In genomic region chr11:33266418-33267215, GRCh38 we compare ENCODE assay signal across 10 cellular contexts. TPM values are rescaled to one million over a fixed set of nuclear protein-coding genes. Genes with fewer than 3 reads are reported as not detected.
DNase-seq lines count a peak whose midpoint lies in the region; ATAC-seq, FAIRE-seq and TF ChIP-seq lines count a peak whose summit lies in the region.
"Had no signal": no experiment of that assay in that cellular context is flagged by ENCODE, and none has a peak within 500 bp of the region (broad histone marks: within the 10 kb centered on the region; RNA-seq: fewer than 3 reads in every experiment).

No MANE protein-coding gene starts in this region.

- intact Hi-C loops in stomach (cut with DNase I; ENCODE audit: low total_unique reads) = no loop called here

- no peaks in the 10 kb centered on the region for H3K36me3 ChIP-seq in H1 (ENCODE audit: control insufficient read depth in 2 of 4, insufficient read depth in 4 of 4, low read length in 3 of 4)
- H3K36me3 ChIP-seq in stomach = no peaks in the 10 kb centered on the region
- H3K36me3 ChIP-seq: WERI-Rb-1 had no signal

- no peaks in the 10 kb centered on the region; a peak in 1 of 7 replicates for H3K4me1 ChIP-seq in H1 (replicated peaks in 1 of 4; ENCODE audit: control insufficient read depth in 3 of 4, insufficient read depth in 4 of 4, low read length in 3 of 4)
- peaks cover 45 to 99% (median 68%) of the 10 kb centered on the region in 4 donors for H3K4me1 ChIP-seq in stomach

- no peak overlapping the region for H2BK15ac ChIP-seq in H1 (ENCODE audit: low read length)

- H3K4me3 ChIP-seq in H1 (ENCODE audit: extremely low read depth in 1 of 4, insufficient read depth in 2 of 4, low read depth in 3 of 4, low read length in 4 of 4) = no peak overlapping the region
- no peak overlapping the region for H3K4me3 ChIP-seq in stomach

- no peak overlapping the region for H4K91ac ChIP-seq in H1 (replicated peaks; ENCODE audit: insufficient read length, low read length)

- H3K79me2 ChIP-seq in H1 (ENCODE audit: control insufficient read depth in 1 of 2, insufficient read depth in 2 of 2, low read length in 2 of 2) = peaks cover 0 to 79% of the 10 kb centered on the region in 2 experiments; a peak in 3 of 4 replicates

- H3K36me3 Mint-ChIP-seq in mesothelial cell of epicardium = no peaks in the 10 kb centered on the region

- ATAC-seq in HG03460 (IDR thresholded peaks at IDR 0.05; ENCODE audit: unreplicated experiment) (no peak), GM21367 (IDR thresholded peaks at IDR 0.05; ENCODE audit: unreplicated experiment) (no peak)
- ATAC-seq: activated naive CD4-positive, alpha-beta T cell treated with anti-CD3 and anti-CD28 coated beads, Interleukin-2, amount 50 U/mL, for 72 hours had no signal

- no peak overlapping the region for H3K56ac ChIP-seq in H1 (replicated peaks; ENCODE audit: insufficient read length, low read depth, low read length)

- WGBS in H1 (ENCODE audit: extremely low coverage in 1 of 2, insufficient coverage in 1 of 2, insufficient read length in 1 of 2, insufficient replicate concordance in 2 of 2, low coverage in 1 of 2, low lambda C conversion rate in 2 of 2, missing lambda C conversion rate in 1 of 2), 2 experiments = 91% methylated on average over 8 of the region's 8 CpGs; no CpG with 5 or more reads in 1 of the 2 experiments
- 44 to 52% (median 48%) methylated on average over 8 of the region's 8 CpGs for WGBS in stomach, 5 donors

- no peak overlapping the region for H4K5ac ChIP-seq in H1 (ENCODE audit: insufficient read length, low read depth, low read length)

- no peak for TF ChIP-seq CTCF in H1 (IDR thresholded peaks at IDR 0.05; ENCODE audit: control extremely low read depth in 1 of 3, insufficient read depth in 1 of 3, low read depth in 1 of 3, low read length in 3 of 3)
- TF ChIP-seq CTCF in mesothelial cell of epicardium (IDR thresholded peaks at IDR 0.05; ENCODE audit: unreplicated experiment) = no peak
- no peak for TF ChIP-seq CTCF in stomach (IDR thresholded peaks at IDR 0.05)

- H3K9ac ChIP-seq in H1 (replicated peaks in 1 of 4; ENCODE audit: extremely low read depth in 1 of 4, low read depth in 3 of 4, low read length in 3 of 4) = no peak overlapping the region

- no peak for FAIRE-seq in H1 (lab: Jason Lieb, UNC)

- no peak overlapping the region for H3K27ac ChIP-seq in H1 (ENCODE audit: low read depth, low read length)
- H3K27ac ChIP-seq in stomach = peak overlapping the region in 2 of 5 donors; percentile 29 to 43
- H3K27ac ChIP-seq: WERI-Rb-1 had no signal

- H2AFZ ChIP-seq in H1 (ENCODE audit: low read length) = no peak overlapping the region

- no peak overlapping the region for H4K8ac ChIP-seq in H1 (ENCODE audit: extremely low read depth, insufficient read depth, low read length)

- H3K27me3 ChIP-seq in H1 (replicated peaks in 1 of 4; ENCODE audit: control insufficient read depth in 3 of 4, extremely low read depth in 1 of 4, insufficient read depth in 3 of 4, low read length in 3 of 4) (no peaks in the 10 kb centered on the region), stomach (no peaks in the 10 kb centered on the region)

- POLR2A ChIA-PET in H1 (lab: Charles Lee; ENCODE audit: partially characterized antibody) = no interaction called here

- peaks cover 0 to 2% of the 10 kb centered on the region in 2 experiments for H4K20me1 ChIP-seq in H1 (replicated peaks in 1 of 2; ENCODE audit: control insufficient read depth in 1 of 2, insufficient read depth in 2 of 2, low read length in 2 of 2)

- H2BK12ac ChIP-seq in H1 (ENCODE audit: low read depth, low read length) = no peak overlapping the region

- DNase-seq in CD1c-positive myeloid dendritic cell (ENCODE audit: extremely low spot score) (peak; percentile 57), NCI-H226 (peak; percentile 89), H1 (ENCODE audit: low read depth in 1 of 2, low spot score in 2 of 2) (no peak), mesothelial cell of epicardium (ENCODE audit: low spot score in 2 of 2, unreplicated experiment in 2 of 2) (no peak), NCI-H2171 (lab: John Stamatoyannopoulos, UW) (no peak), stomach (no peak)
- DNase-seq: WERI-Rb-1 had no signal

- no peaks in the 10 kb centered on the region for H3K9me3 Mint-ChIP-seq in mesothelial cell of epicardium
- H3K9me3 Mint-ChIP-seq: activated naive CD4-positive, alpha-beta T cell treated with anti-CD3 and anti-CD28 coated beads, Interleukin-2, amount 50 U/mL, for 72 hours had no signal

- no peak overlapping the region for H3K18ac ChIP-seq in H1 (ENCODE audit: extremely low read depth, low read length)

- CTCF ChIA-PET in H1 (lab: Charles Lee; ENCODE audit: partially characterized antibody) = interaction anchor here (0.6 to 1.0 kb wide), 5 partner anchors 8 to 221 kb away, joined by 3 to 4 read pairs (median 3); no protein-coding TSS in a partner anchor

- H3K14ac ChIP-seq in H1 (ENCODE audit: insufficient read length) = no peak overlapping the region

- H3K27me3 Mint-ChIP-seq in mesothelial cell of epicardium (ENCODE audit: low read depth) = no peaks in the 10 kb centered on the region

- no peak for TF ChIP-seq POLR2A in H1 (IDR thresholded peaks at IDR 0.05; ENCODE audit: control extremely low read depth in 1 of 2, low read depth in 2 of 2, low read length in 2 of 2)
- TF ChIP-seq POLR2A in stomach (IDR thresholded peaks at IDR 0.05) = no peak

- no peaks in the 10 kb centered on the region; the same call in 1 of the 2 replicates for H3K79me1 ChIP-seq in H1 (ENCODE audit: low read depth, low read length)

- TF ChIP-seq EP300 in H1 (IDR thresholded peaks at IDR 0.05; ENCODE audit: borderline replicate concordance in 1 of 2, low read depth in 2 of 2, low read length in 2 of 2) = no peak
- TF ChIP-seq EP300 in stomach (IDR thresholded peaks at IDR 0.05) = no peak

- H3K4me2 ChIP-seq in H1 (ENCODE audit: insufficient read depth in 1 of 2, low read depth in 2 of 2, low read length in 2 of 2) = no peak overlapping the region

- H2BK120ac ChIP-seq in H1 (replicated peaks; ENCODE audit: low read depth, low read length) = no peak overlapping the region

- H3K4me1 Mint-ChIP-seq in mesothelial cell of epicardium = peaks cover 34% of the 10 kb centered on the region

- no peak overlapping the region for H2BK20ac ChIP-seq in H1 (ENCODE audit: low read length)

- no peaks in the 10 kb centered on the region for H3K9me3 ChIP-seq in H1 (ENCODE audit: insufficient read depth in 2 of 2, low read depth in 1 of 2, low read length in 1 of 2)
- H3K9me3 ChIP-seq in stomach = no peaks in the 10 kb centered on the region

- H2BK5ac ChIP-seq in H1 (ENCODE audit: low read depth, low read length) = no peak overlapping the region

- H2AK5ac ChIP-seq in H1 (ENCODE audit: low read depth, low read length) = no peak overlapping the region

- H3K23ac ChIP-seq in H1 (ENCODE audit: insufficient read length) = no peak overlapping the region

- no peaks in the 10 kb centered on the region for H3K23me2 ChIP-seq in H1 (ENCODE audit: low read depth, low read length)

- TF ChIP-seq RAD21 in H1 (IDR thresholded peaks at IDR 0.05 in 1 of 2, conservative IDR thresholded peaks at IDR 0.05 in 1 of 2; ENCODE audit: low read depth in 2 of 2, low read length in 2 of 2) = no peak

- peak overlapping the region; percentile 50 for H3K27ac Mint-ChIP-seq in mesothelial cell of epicardium

- H3K4me3 Mint-ChIP-seq in mesothelial cell of epicardium = no peak overlapping the region

- H3K4ac ChIP-seq in H1 (replicated peaks; ENCODE audit: insufficient read length, low read depth, low read length) = no peak overlapping the region

TF ChIP-seq in H1, 55 proteins besides CTCF, POLR2A, EP300 and RAD21:
- no peak for TF ChIP-seq EGR1 (IDR thresholded peaks at IDR 0.05; ENCODE audit: borderline replicate concordance, low read depth, low read length)
- TF ChIP-seq CEBPB (IDR thresholded peaks at IDR 0.05; ENCODE audit: low read depth, low read length) = peak; percentile 87
- no peak for TF ChIP-seq ZNF274 (IDR thresholded peaks at IDR 0.05; ENCODE audit: borderline replicate concordance, extremely low read depth, low read length)

RNA-seq across cellular contexts. Expression of gene HIPK3, which starts 9.4 kb away (rescaled TPM):
- total RNA-seq in H1 (2021; fragmentation: NEBNext Ultra II Directional; extraction: Animal tissue kit (Norgen Biotek cat#: 25700)) = 20.8 and 22.3 TPM in 2 replicates
- polyA plus RNA-seq in H1 (2011; rRNA removed) = 3.2 and 5.0 TPM in 2 replicates
- polyA plus RNA-seq in H1 (2011; cell fraction: cytosol; rRNA removed) = 4.4 TPM
- polyA plus RNA-seq in H1 (2011; cell fraction: nucleus; rRNA removed) = 4.4 TPM
- 3.2 to 7.1 TPM (median 5.0 TPM) in 4 replicates for polyA plus RNA-seq in H1 (2012, experiment 1 of 2)
- 0.21 TPM for polyA plus RNA-seq in H1 (2012, experiment 2 of 2)
- 5.1 TPM for polyA plus RNA-seq in H1 (2013, experiment 1 of 2)
- polyA plus RNA-seq in H1 (2013, experiment 2 of 2) = 5.0 TPM
- polyA minus RNA-seq in H1 (2011; rRNA and poly(A)+ RNA removed) = 41.7 and 52.5 TPM in 2 replicates
- polyA minus RNA-seq in H1 (2011; cell fraction: cytosol; rRNA and poly(A)+ RNA removed) = 18.5 TPM
- 71.7 TPM for polyA minus RNA-seq in H1 (2011; cell fraction: nucleus; rRNA and poly(A)+ RNA removed)
- 73.3 to 76.4 TPM (median 74.4 TPM) in 3 replicates for total RNA-seq in mesothelial cell of epicardium
- 100 to 1,000 TPM in 3 of 5 donors, 10 to 100 TPM in 2; 41.4 to 222 (median 113) TPM for total RNA-seq in stomach
- polyA plus RNA-seq in stomach = 10 to 100 TPM; 10.6 to 19.1 (median 18.4) TPM

Comparison
In these comparisons a context has a peak if more than half of its experiments do, and no peak if none do; other contexts are left out.
1. DNase-seq: peak in CD1c-positive myeloid dendritic cell (single experiment) and NCI-H226 (single experiment); none in H1 (0 of 2), mesothelial cell of epicardium (0 of 2), NCI-H2171 (single experiment) and stomach (single experiment).